Comparison of ENCODE assay signal across 19 cellular contexts in genomic region chr4:110865611-110866254, GRCh38.
DNase-seq lines count a peak whose midpoint lies in the region; ATAC-seq, FAIRE-seq and TF ChIP-seq lines count a peak whose summit lies in the region.
"Had no signal": no experiment of that assay in that cellular context is flagged by ENCODE, and none has a peak within 500 bp of the region (broad histone marks: within the 10 kb centered on the region; RNA-seq: fewer than 3 reads in every experiment).

No MANE protein-coding gene starts in this region.

- no peak for TF ChIP-seq POLR2A in H54 (IDR thresholded peaks at IDR 0.05; ENCODE audit: low read depth, low read length)

- no peak for TF ChIP-seq CTCF in A673 (conservative IDR thresholded peaks at IDR 0.05; ENCODE audit: low read depth, low read length)
- no peak for TF ChIP-seq CTCF in astrocyte of the spinal cord (IDR thresholded peaks at IDR 0.05; ENCODE audit: low read depth, low read length)

- POLR2A ChIA-PET in A673 (lab: Charles Lee; ENCODE audit: low non-redundant PET) = no interaction called here

- CTCF ChIA-PET in A673 (lab: Charles Lee) = no interaction called here

- in situ Hi-C loops in astrocyte of the spinal cord (cut with HindIII; ENCODE audit: low sequenced_read_pairs) = no loop called here

- no TSS peak for BruUV-seq in A673 (replicated peaks; lab: Mats Ljungman, UMichigan)

- peak; percentile 61 for DNase-seq in A673 (ENCODE audit: low spot score)
- DNase-seq in H54 (ENCODE audit: insufficient read length, low spot score) = no peak
- peak; percentile 75 for DNase-seq in astrocyte of the spinal cord (ENCODE audit: low read depth, low spot score)
- DNase-seq in kidney tubule cell (ENCODE audit: low spot score) = peak; percentile 72
- no peak for DNase-seq in activated naive CD4-positive, alpha-beta T cell treated with Interleukin-2 at 50 U/mL for 16 hours
- DNase-seq in D341Med (ENCODE audit: low spot score) = no peak
- DNase-seq: activated naive CD4-positive, alpha-beta T cell; endodermal cell; HCEC 1CT; left lung; NCI-H187; NCI-H69; PC-9; right lobe of liver; stimulated activated naive B cell treated with anti-CD40 and anti-IgM and Interleukin-4, amounts not matched to agents 10 μg/mL and 1 μg/mL and 100 μg/mL, for 72 hours had no signal

- H3K27ac ChIP-seq in A673 (ENCODE audit: low read depth, low read length, poor library complexity, severe bottlenecking) = no peak overlapping the region
- H3K27ac ChIP-seq: A549, left lung, PC-9, right lobe of liver had no signal

- no peaks in the 10 kb centered on the region for H3K9me3 ChIP-seq in A673 (ENCODE audit: low read depth, low read length, poor library complexity, severe bottlenecking)
- H3K9me3 ChIP-seq: A549, left lung, right lobe of liver had no signal

- no peak overlapping the region for H3K4me3 ChIP-seq in A673 (ENCODE audit: low read depth, low read length, poor library complexity, severe bottlenecking)
- H3K4me3 ChIP-seq in astrocyte of the spinal cord (ENCODE audit: low read depth, low read length) = no peak overlapping the region
- H3K4me3 ChIP-seq: A549, left lung, PC-9, right lobe of liver had no signal

- no peaks in the 10 kb centered on the region for H3K27me3 ChIP-seq in A673 (replicated peaks; ENCODE audit: insufficient read depth, low read depth, low read length, poor library complexity)
- H3K27me3 ChIP-seq: left lung, right lobe of liver had no signal

- peaks cover 20% of the 10 kb centered on the region for H3K4me1 ChIP-seq in A673 (ENCODE audit: insufficient read depth, low read length, poor library complexity, severe bottlenecking)
- H3K4me1 ChIP-seq: A549, left lung had no signal

- no peaks in the 10 kb centered on the region for H3K36me3 ChIP-seq in A673 (ENCODE audit: insufficient read depth, low read length, poor library complexity, severe bottlenecking)
- H3K36me3 ChIP-seq: left lung, right lobe of liver had no signal

- ATAC-seq in GM21619 (IDR thresholded peaks at IDR 0.05; ENCODE audit: unreplicated experiment) = no peak
- ATAC-seq in HG02610 (IDR thresholded peaks at IDR 0.05; ENCODE audit: unreplicated experiment) = no peak
- ATAC-seq: A549; left lung; right lobe of liver; stimulated activated naive B cell treated with anti-CD40 and anti-IgM and Interleukin-4, amounts not matched to agents 10 μg/mL and 1 μg/mL and 100 μg/mL, for 72 hours had no signal

- FAIRE-seq in H54 (lab: Jason Lieb, UNC) = peak; percentile 6
- FAIRE-seq: A549, D721Med had no signal

- intact Hi-C loops in A673 (cut with micrococcal nuclease; ENCODE audit: unreplicated experiment) = no loop called here

Comparison
In these comparisons a context has a peak if more than half of its experiments do, and no peak if none do; other contexts are left out.
1. DNase-seq: peak in A673 (single experiment), astrocyte of the spinal cord (single experiment) and kidney tubule cell (single experiment); none in H54 (single experiment), activated naive CD4-positive, alpha-beta T cell treated with Interleukin-2 at 50 U/mL for 16 hours (single experiment) and D341Med (single experiment).